In genomic region chr7:28885771-28886170, GRCh38 we compare ENCODE assay signal across 34 cellular contexts.
DNase-seq lines count a peak whose midpoint lies in the region; ATAC-seq, FAIRE-seq and TF ChIP-seq lines count a peak whose summit lies in the region.
"Had no signal": no experiment of that assay in that cellular context is flagged by ENCODE, and none has a peak within 500 bp of the region (broad histone marks: within the 10 kb centered on the region; RNA-seq: fewer than 3 reads in every experiment).

No MANE protein-coding gene starts in this region.

- POLR2A ChIA-PET in H1 (lab: Charles Lee; ENCODE audit: partially characterized antibody) = interaction anchor here (1.0 kb wide), 1 partner anchor 13 kb away, joined by 3 read pairs; no protein-coding TSS in a partner anchor

- TF ChIP-seq EP300 in H1 (IDR thresholded peaks at IDR 0.05; ENCODE audit: borderline replicate concordance in 1 of 2, low read depth in 2 of 2, low read length in 2 of 2) = no peak

- H4K5ac ChIP-seq in H1 (ENCODE audit: insufficient read length, low read depth, low read length) (no peak overlapping the region), mesendoderm (ENCODE audit: low read length) (no peak overlapping the region)

- H3K56ac ChIP-seq in H1 (replicated peaks; ENCODE audit: insufficient read length, low read depth, low read length) = no peak overlapping the region
- no peak overlapping the region for H3K56ac ChIP-seq in mesendoderm (ENCODE audit: low read length)

- H3K4me3 ChIP-seq in H1 (ENCODE audit: extremely low read depth in 1 of 4, insufficient read depth in 2 of 4, low read depth in 3 of 4, low read length in 4 of 4) = no peak overlapping the region
- H3K4me3 ChIP-seq in mesendoderm (ENCODE audit: low read length) = no peak overlapping the region
- H3K4me3 ChIP-seq in trophoblast cell (ENCODE audit: low read depth, low read length) = no peak overlapping the region
- H3K4me3 ChIP-seq in body of pancreas = no peak overlapping the region
- H3K4me3 ChIP-seq: A549; BLaER1; BLaER1 treated with 17β-estradiol and CSF1 and Interleukin-3, amounts not matched to agents 10 nM and 100 nM had no signal

- no peaks in the 10 kb centered on the region for H4K20me1 ChIP-seq in H1 (replicated peaks in 1 of 2; ENCODE audit: control insufficient read depth in 1 of 2, insufficient read depth in 2 of 2, low read length in 2 of 2)
- H4K20me1 ChIP-seq: BLaER1; BLaER1 treated with 17β-estradiol and CSF1 and Interleukin-3, amounts not matched to agents 10 nM and 100 nM had no signal

- peak; percentile 29 for DNase-seq in EL
- no peak for DNase-seq in H1 (ENCODE audit: low read depth in 1 of 2, low spot score in 2 of 2)
- peak; percentile 67 for DNase-seq in mesendoderm
- DNase-seq in trophoblast cell = peak; percentile 73 to 97
- DNase-seq in body of pancreas = no peak
- DNase-seq in AG08396 (ENCODE audit: low spot score) = no peak
- no peak for DNase-seq in NK-92 (lab: John Stamatoyannopoulos, UW; ENCODE audit: unreplicated experiment)
- DNase-seq: 8988T; ACHN; AML-193; BE2C; C1 segment of cervical spinal cord; Caco-2; Calu3; CD4-positive, alpha-beta memory T cell; CD4-positive, alpha-beta T cell; CD4-positive, CD25-positive, alpha-beta regulatory T cell; CD8-positive, alpha-beta memory T cell; CD8-positive, alpha-beta T cell; COR-L47; DMS 273 treated with DMSO at 0.1 percent for 48 hours; DMS153; DMS53; DMS79; DMS79 treated with DMSO at 0.1 percent for 48 hours; DND-41 had no signal

- peak overlapping the region; percentile 6 for H4K91ac ChIP-seq in H1 (replicated peaks; ENCODE audit: insufficient read length, low read length)
- H4K91ac ChIP-seq in trophoblast cell (ENCODE audit: low read depth, low read length) = no peak overlapping the region

- ATAC-seq in HG02981 (IDR thresholded peaks at IDR 0.05; ENCODE audit: unreplicated experiment) (no peak), body of pancreas (no peak)
- ATAC-seq: A549; CD8-positive, alpha-beta T cell had no signal

- H3K23me2 ChIP-seq in H1 (ENCODE audit: low read depth, low read length) = no peaks in the 10 kb centered on the region

- whole genome bisulfite sequencing in H1 (ENCODE audit: extremely low coverage in 1 of 2, insufficient coverage in 1 of 2, insufficient read length in 1 of 2, insufficient replicate concordance in 2 of 2, low coverage in 1 of 2, low lambda C conversion rate in 2 of 2, missing lambda C conversion rate in 1 of 2), 2 experiments = 85% methylated on average over 2 of the region's 2 CpGs; no CpG with 5 or more reads in 1 of the 2 experiments
- WGBS in mesendoderm (ENCODE audit: extremely low coverage, insufficient coverage, low lambda C conversion rate) = no CpG with 5 or more reads among the region's 2 CpGs
- no CpG with 5 or more reads among the region's 2 CpGs for WGBS in trophoblast cell (ENCODE audit: extremely low coverage, insufficient coverage, insufficient read length)
- WGBS in body of pancreas, 2 donors = 69 to 79% methylated on average over 2 of the region's 2 CpGs

- H2BK15ac ChIP-seq in H1 (ENCODE audit: low read length) = no peak overlapping the region
- no peak overlapping the region for H2BK15ac ChIP-seq in mesendoderm (replicated peaks; ENCODE audit: low read depth)

- H3K79me1 ChIP-seq in H1 (ENCODE audit: low read depth, low read length) (no peaks in the 10 kb centered on the region), mesendoderm (ENCODE audit: low read length) (no peaks in the 10 kb centered on the region), trophoblast cell (ENCODE audit: low read length) (no peaks in the 10 kb centered on the region)

- no peak overlapping the region for H3K4ac ChIP-seq in H1 (replicated peaks; ENCODE audit: insufficient read length, low read depth, low read length)
- H3K4ac ChIP-seq in mesendoderm (ENCODE audit: low read depth, low read length) = no peak overlapping the region
- H3K4ac ChIP-seq in trophoblast cell (ENCODE audit: low read depth, low read length) = no peak overlapping the region

- intact Hi-C loops in body of pancreas (cut with DNase I) = no loop called here

- H3K23ac ChIP-seq in H1 (ENCODE audit: insufficient read length) (no peak overlapping the region), mesendoderm (ENCODE audit: low read length) (no peak overlapping the region), trophoblast cell (ENCODE audit: low read length) (no peak overlapping the region)

- H2BK5ac ChIP-seq in H1 (ENCODE audit: low read depth, low read length) (no peak overlapping the region), mesendoderm (ENCODE audit: low read length) (no peak overlapping the region), trophoblast cell (ENCODE audit: low read depth, low read length, poor library complexity) (no peak overlapping the region)

- H3K18ac ChIP-seq in H1 (ENCODE audit: extremely low read depth, low read length) (no peak overlapping the region), mesendoderm (ENCODE audit: low read length) (no peak overlapping the region), trophoblast cell (ENCODE audit: low read length) (no peak overlapping the region)

- H3K9me3 ChIP-seq in H1 (ENCODE audit: insufficient read depth in 2 of 2, low read depth in 1 of 2, low read length in 1 of 2) (no peaks in the 10 kb centered on the region), trophoblast cell (ENCODE audit: insufficient read depth, low read depth, low read length) (no peaks in the 10 kb centered on the region), body of pancreas (no peaks in the 10 kb centered on the region)
- H3K9me3 ChIP-seq: A549, BE2C, BLaER1, Caco-2 had no signal

- H3K79me2 ChIP-seq in H1 (ENCODE audit: control insufficient read depth in 1 of 2, insufficient read depth in 2 of 2, low read length in 2 of 2) (no peaks in the 10 kb centered on the region), mesendoderm (ENCODE audit: control insufficient read depth, insufficient read depth, low read length) (no peaks in the 10 kb centered on the region), trophoblast cell (ENCODE audit: control insufficient read depth, insufficient read depth, low read length, poor library complexity) (no peaks in the 10 kb centered on the region)

- TF ChIP-seq RAD21 in H1 (IDR thresholded peaks at IDR 0.05 in 1 of 2, conservative IDR thresholded peaks at IDR 0.05 in 1 of 2; ENCODE audit: low read depth in 2 of 2, low read length in 2 of 2) = no peak

- no peak overlapping the region for H3K4me2 ChIP-seq in H1 (ENCODE audit: insufficient read depth in 1 of 2, low read depth in 2 of 2, low read length in 2 of 2)
- no peak overlapping the region for H3K4me2 ChIP-seq in mesendoderm (ENCODE audit: low read length)
- H3K4me2 ChIP-seq in trophoblast cell (ENCODE audit: low read length) = no peak overlapping the region
- H3K4me2 ChIP-seq: A549; BLaER1; BLaER1 treated with 17β-estradiol and CSF1 and Interleukin-3, amounts not matched to agents 10 nM and 100 nM had no signal

- CTCF ChIA-PET in H1 (lab: Charles Lee; ENCODE audit: partially characterized antibody) = interaction anchor here (1.1 to 1.4 kb wide), 3 partner anchors 24 to 1635 kb away, joined by 3 to 4 read pairs (median 4); no protein-coding TSS in a partner anchor

- H2AFZ ChIP-seq in H1 (ENCODE audit: low read length) (peak overlapping the region; percentile 4; the same call in 1 of the 2 replicates), trophoblast cell (ENCODE audit: insufficient read depth, low read length, poor library complexity) (no peak overlapping the region)

- H2BK120ac ChIP-seq in H1 (replicated peaks; ENCODE audit: low read depth, low read length) (no peak overlapping the region), mesendoderm (ENCODE audit: low read depth, low read length) (no peak overlapping the region), trophoblast cell (ENCODE audit: insufficient read depth, low read length, poor library complexity) (no peak overlapping the region)

- H3K36me3 ChIP-seq in H1 (ENCODE audit: control insufficient read depth in 2 of 4, insufficient read depth in 4 of 4, low read length in 3 of 4) = no peaks in the 10 kb centered on the region
- H3K36me3 ChIP-seq in mesendoderm (ENCODE audit: control insufficient read depth, insufficient read depth, low read length) = no peaks in the 10 kb centered on the region
- no peaks in the 10 kb centered on the region for H3K36me3 ChIP-seq in trophoblast cell (ENCODE audit: control insufficient read depth in 1 of 2, insufficient read depth in 2 of 2, low read length in 2 of 2)
- H3K36me3 ChIP-seq in body of pancreas (replicated peaks in 1 of 2; ENCODE audit: insufficient read depth in 1 of 2, low read depth in 2 of 2) = no peaks in the 10 kb centered on the region
- H3K36me3 ChIP-seq: BE2C; BLaER1; BLaER1 treated with 17β-estradiol and CSF1 and Interleukin-3, amounts not matched to agents 10 nM and 100 nM had no signal

- H3K4me1 ChIP-seq in H1 (replicated peaks in 1 of 4; ENCODE audit: control insufficient read depth in 3 of 4, insufficient read depth in 4 of 4, low read length in 3 of 4) = peaks cover 0 to 5% (median 3%) of the 10 kb centered on the region in 4 experiments; a peak in 3 of 7 replicates
- H3K4me1 ChIP-seq in mesendoderm (ENCODE audit: control insufficient read depth, low read depth, low read length) = peaks cover 4% of the 10 kb centered on the region
- H3K4me1 ChIP-seq in trophoblast cell (ENCODE audit: control insufficient read depth in 1 of 2, insufficient read depth in 2 of 2, low read length in 2 of 2) = peaks cover 4% of the 10 kb centered on the region in 2 experiments
- peaks cover 7% of the 10 kb centered on the region for H3K4me1 ChIP-seq in body of pancreas
- H3K4me1 ChIP-seq: A549; BE2C; BLaER1; BLaER1 treated with 17β-estradiol and CSF1 and Interleukin-3, amounts not matched to agents 10 nM and 100 nM; Caco-2 had no signal

- TF ChIP-seq CTCF in H1 (IDR thresholded peaks at IDR 0.05; ENCODE audit: control extremely low read depth in 1 of 3, insufficient read depth in 1 of 3, low read depth in 1 of 3, low read length in 3 of 3) (no peak), body of pancreas (IDR thresholded peaks at IDR 0.05) (no peak)

- no peak overlapping the region for H3K14ac ChIP-seq in H1 (ENCODE audit: insufficient read length)
- H3K14ac ChIP-seq in trophoblast cell (ENCODE audit: low read length) = no peak overlapping the region

- no peak overlapping the region for H2AK5ac ChIP-seq in H1 (ENCODE audit: low read depth, low read length)
- H2AK5ac ChIP-seq in mesendoderm (ENCODE audit: low read length) = no peak overlapping the region
- no peak overlapping the region for H2AK5ac ChIP-seq in trophoblast cell (ENCODE audit: low read length)

- H3K9ac ChIP-seq in H1 (replicated peaks in 1 of 4; ENCODE audit: extremely low read depth in 1 of 4, low read depth in 3 of 4, low read length in 3 of 4) (no peak overlapping the region), mesendoderm (ENCODE audit: low read length) (no peak overlapping the region), trophoblast cell (ENCODE audit: low read length) (no peak overlapping the region)
- H3K9ac ChIP-seq: BLaER1; BLaER1 treated with 17β-estradiol and CSF1 and Interleukin-3, amounts not matched to agents 10 nM and 100 nM had no signal

- H2BK12ac ChIP-seq in H1 (ENCODE audit: low read depth, low read length) (no peak overlapping the region), trophoblast cell (ENCODE audit: low read length) (no peak overlapping the region)

- no peak for TF ChIP-seq POLR2A in H1 (IDR thresholded peaks at IDR 0.05; ENCODE audit: control extremely low read depth in 1 of 2, low read depth in 2 of 2, low read length in 2 of 2)
- no peak for TF ChIP-seq POLR2A in body of pancreas (IDR thresholded peaks at IDR 0.05)

- H3K27me3 ChIP-seq in H1 (replicated peaks in 1 of 4; ENCODE audit: control insufficient read depth in 3 of 4, extremely low read depth in 1 of 4, insufficient read depth in 3 of 4, low read length in 3 of 4) = no peaks in the 10 kb centered on the region
- H3K27me3 ChIP-seq in mesendoderm (ENCODE audit: insufficient read depth, low read length, poor library complexity) = no peaks in the 10 kb centered on the region
- no peaks in the 10 kb centered on the region for H3K27me3 ChIP-seq in trophoblast cell (ENCODE audit: insufficient read depth, low read length)
- H3K27me3 ChIP-seq in body of pancreas = no peaks in the 10 kb centered on the region
- H3K27me3 ChIP-seq: BLaER1; BLaER1 treated with 17β-estradiol and CSF1 and Interleukin-3, amounts not matched to agents 10 nM and 100 nM had no signal

- FAIRE-seq in H1 (lab: Jason Lieb, UNC) = no peak
- FAIRE-seq: A204.1, A549, D721Med had no signal

- no peak overlapping the region; the same call in 1 of the 2 replicates for H2BK20ac ChIP-seq in H1 (ENCODE audit: low read length)

- H4K8ac ChIP-seq in H1 (ENCODE audit: extremely low read depth, insufficient read depth, low read length) (no peak overlapping the region), mesendoderm (ENCODE audit: low read depth, low read length) (peak overlapping the region; percentile 56), trophoblast cell (ENCODE audit: low read depth, low read length) (no peak overlapping the region)

- H3K27ac ChIP-seq in H1 (ENCODE audit: low read depth, low read length) (no peak overlapping the region), mesendoderm (ENCODE audit: low read depth, low read length) (no peak overlapping the region), trophoblast cell (ENCODE audit: low read depth, low read length) (no peak overlapping the region), body of pancreas (no peak overlapping the region)
- H3K27ac ChIP-seq: 22Rv1; A549; BLaER1; BLaER1 treated with 17β-estradiol and CSF1 and Interleukin-3, amounts not matched to agents 10 nM and 100 nM; C4-2B had no signal

- no peak overlapping the region for H4K12ac ChIP-seq in trophoblast cell (ENCODE audit: low read depth, low read length)

Comparison
In these comparisons a context has a peak if more than half of its experiments do, and no peak if none do; other contexts are left out.
1. DNase-seq: peak in EL (single experiment), mesendoderm (single experiment) and trophoblast cell (2 of 2); none in H1 (0 of 2), body of pancreas (0 of 4), AG08396 (single experiment) and NK-92 (single experiment).